Comparison of ENCODE assay signal across 27 cellular contexts in genomic region chr3:184552863-184553262, GRCh38. TPM values are rescaled to one million over a fixed set of nuclear protein-coding genes. Genes with fewer than 3 reads are reported as not detected.
"Had no signal": no experiment of that assay in that cellular context is flagged by ENCODE, and none has a peak within 500 bp of the region (broad histone marks: within the 10 kb centered on the region; RNA-seq: fewer than 3 reads in every experiment).

No MANE protein-coding gene starts in this region.

- H3K27ac Mint-ChIP-seq: activated B cell treated with CpG ODN at 0.5 μM for 24 hours; activated CD8-positive, alpha-beta T cell treated with anti-CD3 and anti-CD28 coated beads for 36 hours; activated naive CD4-positive, alpha-beta T cell treated with anti-CD3 and anti-CD28 coated beads for 36 hours; activated naive CD8-positive, alpha-beta T cell; activated T-helper 1 cell treated with anti-CD3 and anti-CD28 coated beads, Interleukin-12 subunit alpha, Interleukin-12 subunit beta, Interleukin-2, Interleukin-4 antibody, amounts not matched to agents 30 ng/mL and 10 ng/mL and 1 ng/mL, durations not matched to agents 14 hours and 24 hours and 36 hours; T-helper 1 cell treated with Interleukin-12 subunit alpha and Interleukin-12 subunit beta and Interleukin-4 antibody, amounts not matched to agents 30 μg/mL and 1 μg/mL, for 36 hours; T-helper 2 cell treated with Interferon-gamma antibody and Interleukin-4, amounts not matched to agents 5 μg/mL and 100 μg/mL, for 36 hours had no signal

- H3K4me2 ChIP-seq: SK-N-SH had no signal

- H3K4me1 Mint-ChIP-seq: activated B cell treated with CpG ODN at 0.5 μM for 24 hours had no signal

- H3K9me3 ChIP-seq: body of pancreas, colonic mucosa, esophagus squamous epithelium, gastroesophageal sphincter, SK-N-SH had no signal

- H3K4me3 ChIP-seq: body of pancreas, colonic mucosa, esophagus squamous epithelium, gastroesophageal sphincter had no signal

- H3K4me1 ChIP-seq: colonic mucosa, gastroesophageal sphincter had no signal

- H3K4me3 Mint-ChIP-seq: activated B cell treated with CpG ODN at 0.5 μM for 24 hours; activated CD8-positive, alpha-beta T cell treated with anti-CD3 and anti-CD28 coated beads for 36 hours; activated naive CD4-positive, alpha-beta T cell treated with anti-CD3 and anti-CD28 coated beads for 36 hours; activated naive CD8-positive, alpha-beta T cell; activated T-helper 1 cell treated with anti-CD3 and anti-CD28 coated beads, Interleukin-12 subunit alpha, Interleukin-12 subunit beta, Interleukin-2, Interleukin-4 antibody, amounts not matched to agents 30 ng/mL and 10 ng/mL and 1 ng/mL, durations not matched to agents 14 hours and 24 hours and 36 hours; T-cell; T-helper 1 cell treated with Interleukin-12 subunit alpha and Interleukin-12 subunit beta and Interleukin-4 antibody, amounts not matched to agents 30 μg/mL and 1 μg/mL, for 36 hours; T-helper 2 cell treated with Interferon-gamma antibody and Interleukin-4, amounts not matched to agents 5 μg/mL and 100 μg/mL, for 36 hours had no signal

- H3K9me3 Mint-ChIP-seq: activated B cell treated with CpG ODN at 0.5 μM for 24 hours; activated CD8-positive, alpha-beta T cell treated with anti-CD3 and anti-CD28 coated beads for 36 hours; activated naive CD4-positive, alpha-beta T cell treated with anti-CD3 and anti-CD28 coated beads for 36 hours; activated T-helper 1 cell treated with anti-CD3 and anti-CD28 coated beads, Interleukin-12 subunit alpha, Interleukin-12 subunit beta, Interleukin-2, Interleukin-4 antibody, amounts not matched to agents 30 ng/mL and 10 ng/mL and 1 ng/mL, durations not matched to agents 14 hours and 24 hours and 36 hours; T-cell; T-helper 1 cell treated with Interleukin-12 subunit alpha and Interleukin-12 subunit beta and Interleukin-4 antibody, amounts not matched to agents 30 μg/mL and 1 μg/mL, for 36 hours; T-helper 2 cell treated with Interferon-gamma antibody and Interleukin-4, amounts not matched to agents 5 μg/mL and 100 μg/mL, for 36 hours had no signal

- H3K27me3 ChIP-seq: body of pancreas, colonic mucosa had no signal

- H3K36me3 Mint-ChIP-seq: T-cell had no signal

- H3K36me3 ChIP-seq: colonic mucosa, esophagus squamous epithelium, gastroesophageal sphincter, WERI-Rb-1 had no signal

- DNase-seq: activated B cell treated with CpG ODN at 0.5 μM for 24 hours; activated CD4-positive, alpha-beta T cell treated with anti-CD3 and anti-CD28 coated beads for 48 hours; activated CD4-positive, alpha-beta T cell treated with anti-CD3 and anti-CD28 coated beads, Interleukin-2, amount 50 U/mL, for 1 hour; activated CD4-positive, alpha-beta T cell treated with anti-CD3 and anti-CD28 coated beads, Interleukin-2, amount 50 U/mL, for 48 hours; activated CD8-positive, alpha-beta memory T cell treated with anti-CD3 and anti-CD28 coated beads for 24 hours; activated CD8-positive, alpha-beta T cell treated with anti-CD3 and anti-CD28 coated beads for 36 hours; activated naive CD4-positive, alpha-beta T cell treated with anti-CD3 and anti-CD28 coated beads for 36 hours; activated T-cell treated with anti-CD3 and anti-CD28 coated beads, Interleukin-2, amount 50 U/mL, for 1 hour; activated T-cell treated with anti-CD3 and anti-CD28 coated beads, Interleukin-2, amount 50 U/mL, for 48 hours; aorta; body of pancreas; colonic mucosa; effector CD8-positive, alpha-beta T cell; esophagus squamous epithelium; foreskin melanocyte; SK-N-SH; SW 1271; T-cell; T1000; WERI-Rb-1 had no signal

- H3K27ac ChIP-seq: body of pancreas, colonic mucosa, epithelial cell of prostate, esophagus squamous epithelium, gastroesophageal sphincter, WERI-Rb-1 had no signal

- H3K9ac ChIP-seq: SK-N-SH had no signal

RNA-seq across cellular contexts. Expression of gene EPHB3, which starts 8.7 kb away (rescaled TPM):
- total RNA-seq: activated naive CD4-positive, alpha-beta T cell treated with anti-CD3 and anti-CD28 coated beads for 36 hours; endothelial cell of umbilical vein had no signal
